In the genomic region with DNA sequence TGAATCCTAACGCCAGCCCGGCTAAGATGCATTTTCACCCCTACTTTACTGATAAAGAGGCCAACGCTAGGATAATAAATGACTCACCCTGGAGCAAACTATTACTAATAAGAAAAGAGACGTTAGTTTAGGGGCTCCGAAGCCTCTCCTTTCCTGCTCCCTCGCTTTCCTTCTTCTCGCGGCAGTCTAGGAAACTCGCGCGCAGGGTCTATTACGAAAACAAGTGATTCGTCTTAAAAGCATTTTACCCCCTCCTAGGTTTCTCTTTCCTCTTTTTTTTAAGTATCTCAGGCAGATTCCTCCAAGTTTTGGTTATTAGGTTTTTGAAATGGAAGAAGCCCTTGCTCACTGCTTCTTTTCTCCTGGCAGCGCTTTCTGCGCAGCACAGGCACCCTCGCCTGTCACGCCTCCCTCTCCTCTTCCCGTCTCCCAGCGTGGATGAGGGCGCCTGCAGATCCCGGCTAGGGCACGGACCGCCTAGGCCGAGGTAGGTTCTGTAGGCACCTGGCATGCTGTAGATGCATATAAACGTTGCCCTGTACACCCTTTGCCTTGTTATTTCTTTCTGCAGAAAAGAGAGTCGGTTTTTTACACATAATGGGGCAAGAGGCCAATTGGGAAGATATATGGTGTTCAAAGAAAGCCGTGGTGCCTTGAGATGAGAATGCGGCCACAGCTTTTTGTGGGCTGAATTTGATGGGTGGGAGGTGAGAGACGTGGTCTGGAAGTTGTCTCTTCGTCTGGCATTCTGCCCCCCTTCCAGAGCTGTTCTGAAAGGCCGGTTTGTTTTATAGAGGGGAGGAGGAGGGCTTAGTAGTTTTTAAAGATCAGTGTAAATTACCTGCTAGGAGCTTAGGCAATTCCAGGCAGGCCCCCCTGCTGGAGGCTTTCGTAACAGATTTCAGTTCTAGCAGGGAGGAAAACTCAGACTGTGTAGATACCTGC, we compare ENCODE assay signal across 1 cellular context.
A peak's percentile ranks its signal among the peaks of the same experiment; 100 is the strongest.
TF ChIP-seq lines count a peak whose summit lies in the region.

No MANE protein-coding gene starts in this region.

TF ChIP-seq in HEK293, 187 proteins besides CTCF, POLR2A, EP300 and RAD21 (continued from another document):
- TF ChIP-seq, protein P1, sequence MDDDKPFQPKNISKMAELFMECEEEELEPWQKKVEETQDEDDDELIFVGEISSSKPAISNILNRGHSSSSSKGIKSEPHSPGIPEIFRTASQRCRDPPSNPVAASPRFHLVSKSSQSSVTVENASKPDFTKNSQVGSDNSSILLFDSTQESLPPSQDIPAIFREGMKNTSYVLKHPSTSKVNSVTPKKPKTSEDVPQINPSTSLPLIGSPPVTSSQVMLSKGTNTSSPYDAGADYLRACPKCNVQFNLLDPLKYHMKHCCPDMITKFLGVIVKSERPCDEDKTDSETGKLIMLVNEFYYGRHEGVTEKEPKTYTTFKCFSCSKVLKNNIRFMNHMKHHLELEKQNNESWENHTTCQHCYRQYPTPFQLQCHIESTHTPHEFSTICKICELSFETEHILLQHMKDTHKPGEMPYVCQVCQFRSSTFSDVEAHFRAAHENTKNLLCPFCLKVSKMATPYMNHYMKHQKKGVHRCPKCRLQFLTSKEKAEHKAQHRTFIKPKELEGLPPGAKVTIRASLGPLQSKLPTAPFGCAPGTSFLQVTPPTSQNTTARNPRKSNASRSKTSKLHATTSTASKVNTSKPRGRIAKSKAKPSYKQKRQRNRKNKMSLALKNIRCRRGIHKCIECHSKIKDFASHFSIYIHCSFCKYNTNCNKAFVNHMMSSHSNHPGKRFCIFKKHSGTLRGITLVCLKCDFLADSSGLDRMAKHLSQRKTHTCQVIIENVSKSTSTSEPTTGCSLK (tag by site-specific recombination; IDR thresholded peaks at IDR 0.05): no peak
- TF ChIP-seq BCL11B (tag by site-specific recombination; IDR thresholded peaks at IDR 0.05; ENCODE audit: low read depth): no peak
- no peak for TF ChIP-seq ZNF138 (tag by site-specific recombination; IDR thresholded peaks at IDR 0.05; ENCODE audit: borderline replicate concordance)
- TF ChIP-seq TRIM28 (IDR thresholded peaks at IDR 0.05; ENCODE audit: borderline replicate concordance, low read length): no peak
- TF ChIP-seq, protein P2, sequence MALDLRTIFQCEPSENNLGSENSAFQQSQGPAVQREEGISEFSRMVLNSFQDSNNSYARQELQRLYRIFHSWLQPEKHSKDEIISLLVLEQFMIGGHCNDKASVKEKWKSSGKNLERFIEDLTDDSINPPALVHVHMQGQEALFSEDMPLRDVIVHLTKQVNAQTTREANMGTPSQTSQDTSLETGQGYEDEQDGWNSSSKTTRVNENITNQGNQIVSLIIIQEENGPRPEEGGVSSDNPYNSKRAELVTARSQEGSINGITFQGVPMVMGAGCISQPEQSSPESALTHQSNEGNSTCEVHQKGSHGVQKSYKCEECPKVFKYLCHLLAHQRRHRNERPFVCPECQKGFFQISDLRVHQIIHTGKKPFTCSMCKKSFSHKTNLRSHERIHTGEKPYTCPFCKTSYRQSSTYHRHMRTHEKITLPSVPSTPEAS (tag by site-specific recombination; IDR thresholded peaks at IDR 0.05): no peak
- no peak for TF ChIP-seq SCRT1 (tag by site-specific recombination; IDR thresholded peaks at IDR 0.05; ENCODE audit: borderline replicate concordance)
- no peak for TF ChIP-seq HOXA7 (CRISPR knock-in tag; IDR thresholded peaks at IDR 0.05; ENCODE audit: borderline replicate concordance)
- no peak for TF ChIP-seq ZNF302 (tag by site-specific recombination; IDR thresholded peaks at IDR 0.05; ENCODE audit: low read depth)
- no peak for TF ChIP-seq BCL11A (tag by site-specific recombination; IDR thresholded peaks at IDR 0.05; ENCODE audit: low read depth)
- TF ChIP-seq ZNF580 (tag by site-specific recombination; IDR thresholded peaks at IDR 0.05): no peak
- peak; percentile 28; the same call in 1 of the 2 replicates for TF ChIP-seq GLIS1 (tag by site-specific recombination; IDR thresholded peaks at IDR 0.05)
- TF ChIP-seq, protein P3, sequence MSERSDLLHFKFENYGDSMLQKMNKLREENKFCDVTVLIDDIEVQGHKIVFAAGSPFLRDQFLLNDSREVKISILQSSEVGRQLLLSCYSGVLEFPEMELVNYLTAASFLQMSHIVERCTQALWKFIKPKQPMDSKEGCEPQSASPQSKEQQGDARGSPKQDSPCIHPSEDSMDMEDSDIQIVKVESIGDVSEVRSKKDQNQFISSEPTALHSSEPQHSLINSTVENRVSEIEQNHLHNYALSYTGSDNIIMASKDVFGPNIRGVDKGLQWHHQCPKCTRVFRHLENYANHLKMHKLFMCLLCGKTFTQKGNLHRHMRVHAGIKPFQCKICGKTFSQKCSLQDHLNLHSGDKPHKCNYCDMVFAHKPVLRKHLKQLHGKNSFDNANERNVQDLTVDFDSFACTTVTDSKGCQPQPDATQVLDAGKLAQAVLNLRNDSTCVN (tag by site-specific recombination; optimal IDR thresholded peaks at IDR 0.05): no peak
- no peak for TF ChIP-seq ZNF37A (tag by site-specific recombination; IDR thresholded peaks at IDR 0.05)
- no peak for TF ChIP-seq SCRT2 (tag by site-specific recombination; IDR thresholded peaks at IDR 0.05)
- TF ChIP-seq MEIS1 (CRISPR knock-in tag; IDR thresholded peaks at IDR 0.05; ENCODE audit: borderline replicate concordance): no peak
- TF ChIP-seq ZNF629 (tag by site-specific recombination; IDR thresholded peaks at IDR 0.05): no peak
- no peak for TF ChIP-seq ZNF555 (tag by site-specific recombination; conservative IDR thresholded peaks at IDR 0.05)
- no peak for TF ChIP-seq ZNF624 (tag by site-specific recombination; IDR thresholded peaks at IDR 0.05)
- no peak for TF ChIP-seq ZNF513 (tag by site-specific recombination; IDR thresholded peaks at IDR 0.05)
- TF ChIP-seq ZNF837 (tag by site-specific recombination; IDR thresholded peaks at IDR 0.05): no peak
- no peak for TF ChIP-seq ZNF398 (tag by site-specific recombination; IDR thresholded peaks at IDR 0.05)
- TF ChIP-seq AEBP2 (tag by site-specific recombination; IDR thresholded peaks at IDR 0.05; ENCODE audit: borderline replicate concordance): no peak
- TF ChIP-seq ZNF549 (tag by site-specific recombination; IDR thresholded peaks at IDR 0.05): no peak
- peak; percentile 31; the same call in 1 of the 2 replicates for TF ChIP-seq ZNF366 (tag by site-specific recombination; conservative IDR thresholded peaks at IDR 0.05)
- TF ChIP-seq ZNF202 (tag by site-specific recombination; IDR thresholded peaks at IDR 0.05; ENCODE audit: borderline replicate concordance): no peak
- TF ChIP-seq KLF9 (tag by site-specific recombination; IDR thresholded peaks at IDR 0.05; ENCODE audit: low read depth): peak; percentile 58
- TF ChIP-seq GLI2 (tag by site-specific recombination; IDR thresholded peaks at IDR 0.05; ENCODE audit: borderline replicate concordance, low read depth): no peak
- peak; percentile 95 for TF ChIP-seq ZNF341 (tag by site-specific recombination; IDR thresholded peaks at IDR 0.05; ENCODE audit: low read depth)
- TF ChIP-seq ZBTB11 (tag by site-specific recombination; conservative IDR thresholded peaks at IDR 0.05; ENCODE audit: low read depth): no peak
- TF ChIP-seq ZNF768 (tag by site-specific recombination; IDR thresholded peaks at IDR 0.05): no peak
- TF ChIP-seq HOXC10 (CRISPR knock-in tag; IDR thresholded peaks at IDR 0.05): no peak
- no peak; the same call in 1 of the 2 replicates for TF ChIP-seq ZIC2 (tag by site-specific recombination; IDR thresholded peaks at IDR 0.05)
- no peak for TF ChIP-seq OVOL3 (tag by site-specific recombination; IDR thresholded peaks at IDR 0.05)
- TF ChIP-seq ZNF660 (tag by site-specific recombination; IDR thresholded peaks at IDR 0.05): no peak
- no peak for TF ChIP-seq OSR2 (tag by site-specific recombination; IDR thresholded peaks at IDR 0.05)
- no peak for TF ChIP-seq ZNF155 (tag by site-specific recombination; IDR thresholded peaks at IDR 0.05)
